Comparison of ENCODE assay signal across 2 cellular contexts in the genomic region with DNA sequence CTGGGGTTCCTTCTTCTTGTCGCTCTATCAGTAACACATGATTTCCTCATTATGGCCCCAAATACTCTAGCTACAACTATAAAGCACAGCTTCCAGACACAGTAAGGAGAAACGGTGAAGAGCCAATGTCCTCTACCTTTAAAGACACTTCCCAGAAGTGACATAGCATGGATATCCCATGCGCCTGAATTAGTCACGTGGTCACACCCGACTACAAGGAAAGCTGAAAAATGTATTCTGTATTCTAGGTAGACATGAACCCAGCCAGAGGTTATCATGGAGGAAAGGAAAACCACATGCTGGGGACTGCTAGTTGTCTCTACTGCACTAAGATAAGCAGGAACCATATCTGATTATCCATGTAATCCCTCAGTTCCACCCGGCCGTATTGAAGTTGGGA.
TF ChIP-seq lines count a peak whose summit lies in the region.

No MANE protein-coding gene starts in this region.

TF ChIP-seq in HepG2, 621 proteins besides CTCF, POLR2A, EP300 and RAD21:
- TF ChIP-seq RBAK (CRISPR knock-in tag; IDR thresholded peaks at IDR 0.05), result no peak
- TF ChIP-seq RAD51 (IDR thresholded peaks at IDR 0.05; ENCODE audit: borderline replicate concordance), result peak; percentile 7; the same call in 1 of the 2 replicates
- TF ChIP-seq, protein P1, sequence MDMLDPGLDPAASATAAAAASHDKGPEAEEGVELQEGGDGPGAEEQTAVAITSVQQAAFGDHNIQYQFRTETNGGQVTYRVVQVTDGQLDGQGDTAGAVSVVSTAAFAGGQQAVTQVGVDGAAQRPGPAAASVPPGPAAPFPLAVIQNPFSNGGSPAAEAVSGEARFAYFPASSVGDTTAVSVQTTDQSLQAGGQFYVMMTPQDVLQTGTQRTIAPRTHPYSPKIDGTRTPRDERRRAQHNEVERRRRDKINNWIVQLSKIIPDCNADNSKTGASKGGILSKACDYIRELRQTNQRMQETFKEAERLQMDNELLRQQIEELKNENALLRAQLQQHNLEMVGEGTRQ (IDR thresholded peaks at IDR 0.05; ENCODE audit: low read depth, low read length), result peak; percentile 31; the same call in 1 of the 2 replicates
- TF ChIP-seq, protein P1 (CRISPR knock-in tag; IDR thresholded peaks at IDR 0.05; ENCODE audit: borderline replicate concordance), result no peak
TF ChIP-seq in HepG2: peak in this region for 2.

TF ChIP-seq in K562, 482 proteins besides CTCF, POLR2A, EP300 and RAD21 (continues in another document):
- no peak for TF ChIP-seq TCF7 (IDR thresholded peaks at IDR 0.05; ENCODE audit: borderline replicate concordance)
- no peak for TF ChIP-seq GATAD2A (IDR thresholded peaks at IDR 0.05)
- no peak for TF ChIP-seq HDAC1 (IDR thresholded peaks at IDR 0.05)
- no peak for TF ChIP-seq PHB2 (IDR thresholded peaks at IDR 0.05; ENCODE audit: low read depth)
- TF ChIP-seq POLR2H (tag; IDR thresholded peaks at IDR 0.05; ENCODE audit: low read depth), result no peak
- TF ChIP-seq HMBOX1 (IDR thresholded peaks at IDR 0.05), result 0 out of 2 replicates have a peak, but pooled peaks have one; percentile 29
- TF ChIP-seq, protein P2, sequence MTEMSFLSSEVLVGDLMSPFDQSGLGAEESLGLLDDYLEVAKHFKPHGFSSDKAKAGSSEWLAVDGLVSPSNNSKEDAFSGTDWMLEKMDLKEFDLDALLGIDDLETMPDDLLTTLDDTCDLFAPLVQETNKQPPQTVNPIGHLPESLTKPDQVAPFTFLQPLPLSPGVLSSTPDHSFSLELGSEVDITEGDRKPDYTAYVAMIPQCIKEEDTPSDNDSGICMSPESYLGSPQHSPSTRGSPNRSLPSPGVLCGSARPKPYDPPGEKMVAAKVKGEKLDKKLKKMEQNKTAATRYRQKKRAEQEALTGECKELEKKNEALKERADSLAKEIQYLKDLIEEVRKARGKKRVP (CRISPR knock-in tag; IDR thresholded peaks at IDR 0.05), result no peak
- TF ChIP-seq RFX7 (CRISPR knock-in tag; IDR thresholded peaks at IDR 0.05), result no peak
- TF ChIP-seq, protein P3, sequence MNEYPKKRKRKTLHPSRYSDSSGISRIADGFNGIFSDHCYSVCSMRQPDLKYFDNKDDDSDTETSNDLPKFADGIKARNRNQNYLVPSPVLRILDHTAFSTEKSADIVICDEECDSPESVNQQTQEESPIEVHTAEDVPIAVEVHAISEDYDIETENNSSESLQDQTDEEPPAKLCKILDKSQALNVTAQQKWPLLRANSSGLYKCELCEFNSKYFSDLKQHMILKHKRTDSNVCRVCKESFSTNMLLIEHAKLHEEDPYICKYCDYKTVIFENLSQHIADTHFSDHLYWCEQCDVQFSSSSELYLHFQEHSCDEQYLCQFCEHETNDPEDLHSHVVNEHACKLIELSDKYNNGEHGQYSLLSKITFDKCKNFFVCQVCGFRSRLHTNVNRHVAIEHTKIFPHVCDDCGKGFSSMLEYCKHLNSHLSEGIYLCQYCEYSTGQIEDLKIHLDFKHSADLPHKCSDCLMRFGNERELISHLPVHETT (CRISPR knock-in tag; conservative IDR thresholded peaks at IDR 0.05 in 1 of 2, IDR thresholded peaks at IDR 0.05 in 1 of 2), result no peak
- TF ChIP-seq RAD51 (IDR thresholded peaks at IDR 0.05; ENCODE audit: borderline replicate concordance, low read depth), result peak; percentile 55; the same call in 1 of the 2 replicates
- TF ChIP-seq ZNF766 (CRISPR knock-in tag; conservative IDR thresholded peaks at IDR 0.05), result no peak
- no peak for TF ChIP-seq ZNF589 (CRISPR knock-in tag; IDR thresholded peaks at IDR 0.05; ENCODE audit: low read depth)
- no peak for TF ChIP-seq ZNF699 (CRISPR knock-in tag; IDR thresholded peaks at IDR 0.05; ENCODE audit: insufficient replicate concordance)
- TF ChIP-seq, protein P4, sequence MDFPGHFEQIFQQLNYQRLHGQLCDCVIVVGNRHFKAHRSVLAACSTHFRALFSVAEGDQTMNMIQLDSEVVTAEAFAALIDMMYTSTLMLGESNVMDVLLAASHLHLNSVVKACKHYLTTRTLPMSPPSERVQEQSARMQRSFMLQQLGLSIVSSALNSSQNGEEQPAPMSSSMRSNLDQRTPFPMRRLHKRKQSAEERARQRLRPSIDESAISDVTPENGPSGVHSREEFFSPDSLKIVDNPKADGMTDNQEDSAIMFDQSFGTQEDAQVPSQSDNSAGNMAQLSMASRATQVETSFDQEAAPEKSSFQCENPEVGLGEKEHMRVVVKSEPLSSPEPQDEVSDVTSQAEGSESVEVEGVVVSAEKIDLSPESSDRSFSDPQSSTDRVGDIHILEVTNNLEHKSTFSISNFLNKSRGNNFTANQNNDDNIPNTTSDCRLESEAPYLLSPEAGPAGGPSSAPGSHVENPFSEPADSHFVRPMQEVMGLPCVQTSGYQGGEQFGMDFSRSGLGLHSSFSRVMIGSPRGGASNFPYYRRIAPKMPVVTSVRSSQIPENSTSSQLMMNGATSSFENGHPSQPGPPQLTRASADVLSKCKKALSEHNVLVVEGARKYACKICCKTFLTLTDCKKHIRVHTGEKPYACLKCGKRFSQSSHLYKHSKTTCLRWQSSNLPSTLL (IDR thresholded peaks at IDR 0.05), result no peak
- TF ChIP-seq ZNF586 (CRISPR knock-in tag; conservative IDR thresholded peaks at IDR 0.05), result no peak
- TF ChIP-seq ZNF24 (IDR thresholded peaks at IDR 0.05), result no peak
- TF ChIP-seq, protein P5, sequence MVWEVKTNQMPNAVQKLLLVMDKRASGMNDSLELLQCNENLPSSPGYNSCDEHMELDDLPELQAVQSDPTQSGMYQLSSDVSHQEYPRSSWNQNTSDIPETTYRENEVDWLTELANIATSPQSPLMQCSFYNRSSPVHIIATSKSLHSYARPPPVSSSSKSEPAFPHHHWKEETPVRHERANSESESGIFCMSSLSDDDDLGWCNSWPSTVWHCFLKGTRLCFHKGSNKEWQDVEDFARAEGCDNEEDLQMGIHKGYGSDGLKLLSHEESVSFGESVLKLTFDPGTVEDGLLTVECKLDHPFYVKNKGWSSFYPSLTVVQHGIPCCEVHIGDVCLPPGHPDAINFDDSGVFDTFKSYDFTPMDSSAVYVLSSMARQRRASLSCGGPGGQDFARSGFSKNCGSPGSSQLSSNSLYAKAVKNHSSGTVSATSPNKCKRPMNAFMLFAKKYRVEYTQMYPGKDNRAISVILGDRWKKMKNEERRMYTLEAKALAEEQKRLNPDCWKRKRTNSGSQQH (CRISPR knock-in tag; IDR thresholded peaks at IDR 0.05), result no peak
- TF ChIP-seq TARDBP (IDR thresholded peaks at IDR 0.05), result no peak
- TF ChIP-seq ZNF274 (IDR thresholded peaks at IDR 0.05; ENCODE audit: borderline replicate concordance, low read depth, low read length), result no peak
- no peak for TF ChIP-seq FOXA1 (IDR thresholded peaks at IDR 0.05; ENCODE audit: borderline replicate concordance)
- TF ChIP-seq E2F8 (IDR thresholded peaks at IDR 0.05; ENCODE audit: low read depth, partially characterized antibody), result no peak
- no peak for TF ChIP-seq NR4A1 (CRISPR knock-in tag; IDR thresholded peaks at IDR 0.05)
- TF ChIP-seq NR4A1 (tag; IDR thresholded peaks at IDR 0.05), result no peak
- TF ChIP-seq ZSCAN32 (CRISPR knock-in tag; IDR thresholded peaks at IDR 0.05), result no peak
- no peak for TF ChIP-seq POLR2AphosphoS5 (IDR thresholded peaks at IDR 0.05; ENCODE audit: control insufficient read depth, insufficient read depth, low read depth, low read length)
- TF ChIP-seq RBM39 (optimal IDR thresholded peaks at IDR 0.05; ENCODE audit: low read depth, low read length), result no peak
- no peak for TF ChIP-seq ATF7 (IDR thresholded peaks at IDR 0.05)
- TF ChIP-seq ZNF212 (CRISPR knock-in tag; IDR thresholded peaks at IDR 0.05), result no peak
- TF ChIP-seq, protein P6, sequence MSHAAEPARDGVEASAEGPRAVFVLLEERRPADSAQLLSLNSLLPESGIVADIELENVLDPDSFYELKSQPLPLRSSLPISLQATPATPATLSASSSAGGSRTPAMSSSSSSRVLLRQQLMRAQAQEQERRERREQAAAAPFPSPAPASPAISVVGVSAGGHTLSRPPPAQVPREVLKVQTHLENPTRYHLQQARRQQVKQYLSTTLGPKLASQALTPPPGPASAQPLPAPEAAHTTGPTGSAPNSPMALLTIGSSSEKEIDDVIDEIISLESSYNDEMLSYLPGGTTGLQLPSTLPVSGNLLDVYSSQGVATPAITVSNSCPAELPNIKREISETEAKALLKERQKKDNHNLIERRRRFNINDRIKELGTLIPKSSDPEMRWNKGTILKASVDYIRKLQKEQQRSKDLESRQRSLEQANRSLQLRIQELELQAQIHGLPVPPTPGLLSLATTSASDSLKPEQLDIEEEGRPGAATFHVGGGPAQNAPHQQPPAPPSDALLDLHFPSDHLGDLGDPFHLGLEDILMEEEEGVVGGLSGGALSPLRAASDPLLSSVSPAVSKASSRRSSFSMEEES (CRISPR knock-in tag; IDR thresholded peaks at IDR 0.05), result peak; percentile 90
- TF ChIP-seq ZC3H11A (IDR thresholded peaks at IDR 0.05; ENCODE audit: low read depth, low read length), result no peak
- TF ChIP-seq NCOA2 (IDR thresholded peaks at IDR 0.05; ENCODE audit: partially characterized antibody in 2 of 2), result no peak
- TF ChIP-seq GABPB2 (CRISPR knock-in tag; conservative IDR thresholded peaks at IDR 0.05), result no peak
- TF ChIP-seq, protein P7, sequence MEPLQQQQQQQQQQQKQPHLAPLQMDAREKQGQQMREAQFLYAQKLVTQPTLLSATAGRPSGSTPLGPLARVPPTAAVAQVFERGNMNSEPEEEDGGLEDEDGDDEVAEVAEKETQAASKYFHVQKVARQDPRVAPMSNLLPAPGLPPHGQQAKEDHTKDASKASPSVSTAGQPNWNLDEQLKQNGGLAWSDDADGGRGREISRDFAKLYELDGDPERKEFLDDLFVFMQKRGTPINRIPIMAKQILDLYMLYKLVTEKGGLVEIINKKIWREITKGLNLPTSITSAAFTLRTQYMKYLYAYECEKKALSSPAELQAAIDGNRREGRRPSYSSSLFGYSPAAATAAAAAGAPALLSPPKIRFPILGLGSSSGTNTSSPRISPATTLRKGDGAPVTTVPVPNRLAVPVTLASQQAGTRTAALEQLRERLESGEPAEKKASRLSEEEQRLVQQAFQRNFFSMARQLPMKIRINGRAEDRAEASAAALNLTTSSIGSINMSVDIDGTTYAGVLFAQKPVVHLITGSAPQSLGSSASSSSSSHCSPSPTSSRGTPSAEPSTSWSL (CRISPR knock-in tag; IDR thresholded peaks at IDR 0.05; ENCODE audit: borderline replicate concordance), result no peak
- TF ChIP-seq TEAD4 (IDR thresholded peaks at IDR 0.05; ENCODE audit: low read length), result peak; percentile 26; the same call in 1 of the 2 replicates
- no peak for TF ChIP-seq TEAD4 (CRISPR knock-in tag; IDR thresholded peaks at IDR 0.05; ENCODE audit: borderline replicate concordance)
- no peak for TF ChIP-seq RBBP5 (IDR thresholded peaks at IDR 0.05; ENCODE audit: borderline replicate concordance, insufficient read depth, low read length, poor library complexity, severe bottlenecking)
